In the genomic region with DNA sequence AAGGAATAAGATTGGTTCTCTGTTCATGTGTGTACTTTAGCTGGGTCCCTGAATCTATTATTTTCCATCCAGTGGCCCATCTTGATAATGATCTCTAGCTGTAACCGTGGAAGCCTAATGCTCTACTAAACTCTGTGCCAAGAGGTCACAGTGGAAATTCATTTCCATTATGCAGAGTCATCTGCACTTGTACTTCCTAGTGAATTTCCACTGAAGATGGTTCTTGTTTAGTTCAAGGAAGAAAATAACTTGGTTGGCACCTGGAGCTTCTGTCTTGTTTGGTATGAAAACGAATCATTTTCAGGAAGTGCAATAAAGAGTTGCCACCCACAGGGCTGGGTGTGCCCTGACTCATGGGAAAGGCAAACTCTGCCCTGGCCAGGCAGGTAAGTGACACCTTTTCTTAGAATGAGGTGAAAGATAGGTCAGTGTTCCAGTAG, we compare ENCODE assay signal across 8 cellular contexts. TPM values are rescaled to one million over a fixed set of nuclear protein-coding genes. Genes with fewer than 3 reads are reported as not detected.
A peak's percentile ranks its signal among the peaks of the same experiment; 100 is the strongest.
DNase-seq lines count a peak whose midpoint lies in the region; FAIRE-seq and TF ChIP-seq lines count a peak whose summit lies in the region.

No MANE protein-coding gene starts in this region.

- DNase-seq in activated effector memory CD4-positive, alpha-beta T cell treated with anti-CD3 and anti-CD28 coated beads, Interleukin-2, amount 50 U/mL, for 16 hours: peak; percentile 76
- DNase-seq in activated effector memory CD4-positive, alpha-beta T cell treated with Interleukin-2 at 50 U/mL for 16 hours: no peak
- DNase-seq in activated CD4-positive, alpha-beta memory T cell treated with anti-CD3 and anti-CD28 coated beads, Interleukin-2, amount 10 ng/mL, durations not matched to agents 7 days and 5 days: no peak
- DNase-seq in keratinocyte (ENCODE audit: low read depth, low spot score): no peak
- DNase-seq in DMS 273 (lab: John Stamatoyannopoulos, UW; ENCODE audit: unreplicated experiment): no peak
- DNase-seq in germinal center (ENCODE audit: low spot score): no peak
- no peak for DNase-seq in H4 (ENCODE audit: low spot score)

- H3K27me3 Mint-ChIP-seq in activated CD4-positive, alpha-beta memory T cell treated with anti-CD3 and anti-CD28 coated beads, Interleukin-2, amount 10 ng/mL, durations not matched to agents 7 days and 5 days: no peaks in the 10 kb centered on the region

- H3K4me1 ChIP-seq in keratinocyte (ENCODE audit: control insufficient read depth, extremely low read depth, insufficient read depth, low read length): peaks cover 13% of the 10 kb centered on the region
- H3K4me1 ChIP-seq in stomach smooth muscle (ENCODE audit: control insufficient read depth, insufficient read depth, low read length): peaks cover 68% of the 10 kb centered on the region

- no peak overlapping the region for H3K9ac ChIP-seq in keratinocyte (ENCODE audit: control insufficient read depth, extremely low read depth, insufficient read depth, low read length)
- H3K9ac ChIP-seq in stomach smooth muscle (ENCODE audit: low read length in 2 of 2): no peak overlapping the region

- dilution Hi-C loops in keratinocyte (cut with MboI; ENCODE audit: extremely low pct_ligation_motif_present, low sequenced_read_pairs): no loop called here

- H3K79me2 ChIP-seq in keratinocyte (ENCODE audit: control insufficient read depth, insufficient read depth, low read length): peaks cover 90% of the 10 kb centered on the region

- H3K27ac Mint-ChIP-seq in activated CD4-positive, alpha-beta memory T cell treated with anti-CD3 and anti-CD28 coated beads, Interleukin-2, amount 10 ng/mL, durations not matched to agents 7 days and 5 days: peak overlapping the region; percentile 70

- H3K4me1 Mint-ChIP-seq in activated CD4-positive, alpha-beta memory T cell treated with anti-CD3 and anti-CD28 coated beads, Interleukin-2, amount 10 ng/mL, durations not matched to agents 7 days and 5 days: peaks cover 63% of the 10 kb centered on the region

- H3K36me3 ChIP-seq in keratinocyte (ENCODE audit: control insufficient read depth in 2 of 2, extremely low read depth in 1 of 2, insufficient read depth in 2 of 2, low read length in 2 of 2) (no peaks in the 10 kb centered on the region), stomach smooth muscle (ENCODE audit: control insufficient read depth in 2 of 2, insufficient read depth in 2 of 2, low read length in 2 of 2) (peaks cover 0 to under 1% of the 10 kb centered on the region in 2 donors)

- TF ChIP-seq CTCF in keratinocyte (optimal IDR thresholded peaks at IDR 0.05 in 1 of 3, IDR thresholded peaks at IDR 0.05 in 1 of 3, conservative IDR thresholded peaks at IDR 0.05 in 1 of 3; ENCODE audit: extremely low read depth in 1 of 3, insufficient read depth in 2 of 3, low read length in 3 of 3): no peak

- H3K4me3 ChIP-seq in keratinocyte (ENCODE audit: control insufficient read depth in 2 of 3, extremely low read depth in 1 of 3, insufficient read depth in 2 of 3, low read depth in 1 of 3, low read length in 3 of 3) (no peak overlapping the region), stomach smooth muscle (ENCODE audit: low read length in 2 of 2) (no peak overlapping the region)

- H3K9me1 ChIP-seq in keratinocyte (ENCODE audit: control insufficient read depth, extremely low read depth, insufficient read depth, low read length): no peaks in the 10 kb centered on the region

- H4K20me1 ChIP-seq in keratinocyte (ENCODE audit: control insufficient read depth, extremely low read depth, insufficient read depth, low read length): peaks cover 6% of the 10 kb centered on the region

- peak overlapping the region; percentile 24 for H3K4me2 ChIP-seq in keratinocyte (ENCODE audit: control insufficient read depth, extremely low read depth, insufficient read depth, low read depth, low read length)

- H3K4me3 Mint-ChIP-seq in activated CD4-positive, alpha-beta memory T cell treated with anti-CD3 and anti-CD28 coated beads, Interleukin-2, amount 10 ng/mL, durations not matched to agents 7 days and 5 days: no peak overlapping the region

- H3K9me3 Mint-ChIP-seq in activated CD4-positive, alpha-beta memory T cell treated with anti-CD3 and anti-CD28 coated beads, Interleukin-2, amount 10 ng/mL, durations not matched to agents 7 days and 5 days: no peaks in the 10 kb centered on the region

- no peak overlapping the region for H3K27ac ChIP-seq in keratinocyte (ENCODE audit: control insufficient read depth, insufficient read depth, low read length)
- H3K27ac ChIP-seq in stomach smooth muscle (ENCODE audit: low read length): peak overlapping the region; percentile 64

- POLR2A ChIA-PET in activated CD4-positive, alpha-beta memory T cell treated with anti-CD3 and anti-CD28 coated beads, Interleukin-2, amount 10 ng/mL, durations not matched to agents 7 days and 5 days (lab: Charles Lee): interaction anchor here (0.9 to 4.5 kb wide), 2 partner anchors 10 to 365 kb away, joined by 3 to 50 read pairs; a partner anchor contains a TSS

- H3K9me3 ChIP-seq in keratinocyte (ENCODE audit: control insufficient read depth, low read depth, low read length) (no peaks in the 10 kb centered on the region), stomach smooth muscle (ENCODE audit: control insufficient read depth in 2 of 2, low read length in 2 of 2) (no peaks in the 10 kb centered on the region)

- H3K36me3 Mint-ChIP-seq in activated CD4-positive, alpha-beta memory T cell treated with anti-CD3 and anti-CD28 coated beads, Interleukin-2, amount 10 ng/mL, durations not matched to agents 7 days and 5 days (ENCODE audit: low read depth): peaks cover 39% of the 10 kb centered on the region

- H3K27me3 ChIP-seq in keratinocyte (ENCODE audit: control insufficient read depth, extremely low read depth, insufficient read depth, low read length): no peaks in the 10 kb centered on the region
- H3K27me3 ChIP-seq in stomach smooth muscle (ENCODE audit: control insufficient read depth in 1 of 2, insufficient read depth in 2 of 2, low read length in 2 of 2): no peaks in the 10 kb centered on the region

- no peak overlapping the region for H2AFZ ChIP-seq in keratinocyte (ENCODE audit: control insufficient read depth, low read length)

- no peak for FAIRE-seq in keratinocyte (lab: Jason Lieb, UNC)

- CTCF ChIA-PET in activated CD4-positive, alpha-beta memory T cell treated with anti-CD3 and anti-CD28 coated beads, Interleukin-2, amount 10 ng/mL, durations not matched to agents 7 days and 5 days (lab: Charles Lee): interaction anchor here (1.2 to 4.9 kb wide), 2 partner anchors 9 to 425 kb away, joined by 3 to 37 read pairs; no protein-coding TSS in a partner anchor

RNA-seq across cellular contexts. Expression of a gene that starts 10.3 kb away (rescaled TPM):
- total RNA-seq in activated CD4-positive, alpha-beta memory T cell treated with anti-CD3 and anti-CD28 coated beads, Interleukin-2, amount 10 ng/mL, durations not matched to agents 7 days and 5 days: 10 to 100 TPM; 51.4 to 52.4 TPM
- polyA plus RNA-seq in keratinocyte: 13.3 to 19.4 TPM (median 16.0 TPM) in 3 replicates
- polyA plus RNA-seq in keratinocyte (2011; ENCODE audit: low read depth): 4.2 TPM
- polyA plus RNA-seq in keratinocyte (2011; cell fraction: cytosol; rRNA removed): 9.6 and 14.9 TPM in 2 replicates
- 35.2 and 41.4 TPM in 2 replicates for polyA plus RNA-seq in keratinocyte (2011; cell fraction: nucleus; rRNA removed)
- polyA plus RNA-seq in keratinocyte (2012; ENCODE audit: low replicate concordance): 8.6 and 11.0 TPM in 2 replicates
- 119 to 272 TPM (median 187 TPM) in 3 replicates for polyA minus RNA-seq in keratinocyte
- polyA minus RNA-seq in keratinocyte (2011; cell fraction: cytosol; rRNA and poly(A)+ RNA removed): 27.6 TPM
- polyA minus RNA-seq in keratinocyte (2011; cell fraction: nucleus; rRNA and poly(A)+ RNA removed): 64.7 and 145 TPM in 2 replicates
- 13.5 and 28.3 TPM in 2 replicates for total RNA-seq in H4 (2014; rRNA removed; shearing (Covaris generic))
